In genomic region chr21:26118928-26119540, GRCh38 we compare ENCODE assay signal across 26 cellular contexts. TPM values are rescaled to one million over a fixed set of nuclear protein-coding genes. Genes with fewer than 3 reads are reported as not detected.
DNase-seq lines count a peak whose midpoint lies in the region; ATAC-seq lines count a peak whose summit lies in the region.
"Had no signal": no experiment of that assay in that cellular context is flagged by ENCODE, and none has a peak within 500 bp of the region (broad histone marks: within the 10 kb centered on the region; RNA-seq: fewer than 3 reads in every experiment).

No MANE protein-coding gene starts in this region.

- peak overlapping the region; percentile 57 for H3K27ac ChIP-seq in layer of hippocampus (ENCODE audit: low read depth, low read length)
- H3K27ac ChIP-seq: prostate gland, upper lobe of right lung had no signal

- H3K36me3 ChIP-seq in MG63 = no peaks in the 10 kb centered on the region
- H3K36me3 ChIP-seq: prostate gland, upper lobe of right lung had no signal

- no peaks in the 10 kb centered on the region for H3K9me3 Mint-ChIP-seq in stimulated activated memory B cell treated with anti-CD40 and anti-IgM and Interleukin-4, amounts not matched to agents 10 μg/mL and 1 μg/mL and 100 μg/mL, for 72 hours
- H3K9me3 Mint-ChIP-seq: activated CD4-positive, alpha-beta T cell treated with anti-CD3 and anti-CD28 coated beads, Interleukin-2, amount 10 ng/mL, durations not matched to agents 24 days and 14 days; activated T-cell treated with anti-CD3 and anti-CD28 coated beads, Interleukin-2, amount 50 U/mL, for 24 hours; CD4-positive, alpha-beta memory T cell had no signal

- H3K4me3 Mint-ChIP-seq in stimulated activated memory B cell treated with anti-CD40 and anti-IgM and Interleukin-4, amounts not matched to agents 10 μg/mL and 1 μg/mL and 100 μg/mL, for 72 hours = peak overlapping the region; percentile 5
- H3K4me3 Mint-ChIP-seq: activated CD4-positive, alpha-beta T cell treated with anti-CD3 and anti-CD28 coated beads, Interleukin-2, amount 10 ng/mL, durations not matched to agents 24 days and 14 days; activated naive CD8-positive, alpha-beta T cell; activated T-cell treated with anti-CD3 and anti-CD28 coated beads, Interleukin-2, amount 50 U/mL, for 24 hours; CD4-positive, alpha-beta memory T cell; naive thymus-derived CD4-positive, alpha-beta T cell had no signal

- H3K27me3 Mint-ChIP-seq in stimulated activated memory B cell treated with anti-CD40 and anti-IgM and Interleukin-4, amounts not matched to agents 10 μg/mL and 1 μg/mL and 100 μg/mL, for 72 hours = no peaks in the 10 kb centered on the region
- H3K27me3 Mint-ChIP-seq: activated CD4-positive, alpha-beta T cell treated with anti-CD3 and anti-CD28 coated beads, Interleukin-2, amount 10 ng/mL, durations not matched to agents 24 days and 14 days; activated naive CD8-positive, alpha-beta T cell; activated T-cell treated with anti-CD3 and anti-CD28 coated beads, Interleukin-2, amount 50 U/mL, for 24 hours; CD4-positive, alpha-beta memory T cell; naive thymus-derived CD4-positive, alpha-beta T cell had no signal

- peak; percentile 14 for ATAC-seq in stimulated activated memory B cell treated with anti-CD40 and anti-IgM and Interleukin-4, amounts not matched to agents 10 μg/mL and 1 μg/mL and 100 μg/mL, for 72 hours
- ATAC-seq in GM19395 (IDR thresholded peaks at IDR 0.05; ENCODE audit: unreplicated experiment) (no peak), GM18498 (IDR thresholded peaks at IDR 0.05; ENCODE audit: unreplicated experiment) (no peak)
- ATAC-seq: left lobe of liver; naive thymus-derived CD4-positive, alpha-beta T cell; Panc1; sciatic nerve; upper lobe of right lung had no signal

- no peaks in the 10 kb centered on the region for H3K27me3 ChIP-seq in MG63
- no peaks in the 10 kb centered on the region for H3K27me3 ChIP-seq in layer of hippocampus (ENCODE audit: control insufficient read depth, insufficient read depth, low read length)
- H3K27me3 ChIP-seq: upper lobe of right lung had no signal

- H3K9me3 ChIP-seq in MG63 = no peaks in the 10 kb centered on the region
- H3K9me3 ChIP-seq: prostate gland, upper lobe of right lung had no signal

- peak overlapping the region; percentile 12; the same call in 1 of the 2 replicates for H3K4me3 ChIP-seq in MG63
- H3K4me3 ChIP-seq: prostate gland, upper lobe of right lung had no signal

- H3K27ac Mint-ChIP-seq in stimulated activated memory B cell treated with anti-CD40 and anti-IgM and Interleukin-4, amounts not matched to agents 10 μg/mL and 1 μg/mL and 100 μg/mL, for 72 hours = peak overlapping the region; percentile 46
- H3K27ac Mint-ChIP-seq: activated CD4-positive, alpha-beta T cell treated with anti-CD3 and anti-CD28 coated beads, Interleukin-2, amount 10 ng/mL, durations not matched to agents 24 days and 14 days; activated naive CD8-positive, alpha-beta T cell; activated T-cell treated with anti-CD3 and anti-CD28 coated beads, Interleukin-2, amount 50 U/mL, for 24 hours had no signal

- no peaks in the 10 kb centered on the region for H3K36me3 Mint-ChIP-seq in stimulated activated memory B cell treated with anti-CD40 and anti-IgM and Interleukin-4, amounts not matched to agents 10 μg/mL and 1 μg/mL and 100 μg/mL, for 72 hours
- H3K36me3 Mint-ChIP-seq: activated naive CD8-positive, alpha-beta T cell; CD4-positive, alpha-beta memory T cell had no signal

- peaks cover 29% of the 10 kb centered on the region for H3K4me1 Mint-ChIP-seq in stimulated activated memory B cell treated with anti-CD40 and anti-IgM and Interleukin-4, amounts not matched to agents 10 μg/mL and 1 μg/mL and 100 μg/mL, for 72 hours
- H3K4me1 Mint-ChIP-seq: activated CD4-positive, alpha-beta T cell treated with anti-CD3 and anti-CD28 coated beads, Interleukin-2, amount 10 ng/mL, durations not matched to agents 24 days and 14 days had no signal

- DNase-seq in CD1c-positive myeloid dendritic cell (ENCODE audit: extremely low spot score) = peak; percentile 23
- no peak for DNase-seq in MG63
- no peak for DNase-seq in glomerular visceral epithelial cell (ENCODE audit: extremely low spot score)
- no peak for DNase-seq in activated CD8-positive, alpha-beta memory T cell treated with anti-CD3 and anti-CD28 coated beads, Interleukin-2, amount 50 U/mL, for 48 hours
- DNase-seq: activated CD4-positive, alpha-beta T cell treated with anti-CD3 and anti-CD28 coated beads, Interleukin-2, amount 10 ng/mL, durations not matched to agents 24 days and 14 days; activated effector memory CD4-positive, alpha-beta T cell treated with anti-CD3 and anti-CD28 coated beads, Interleukin-2, amount 50 U/mL, for 16 hours; activated T-cell treated with anti-CD3 and anti-CD28 coated beads, Interleukin-2, amount 50 U/mL, for 24 hours; AML-193; anterior cingulate cortex; CD4-positive, alpha-beta memory T cell; naive thymus-derived CD4-positive, alpha-beta T cell; NCI-H1417; NCI-H2029; NCI-H526; SHP77 treated with DMSO at 0.1 percent for 48 hours; stimulated activated CD4-positive, alpha-beta T cell treated with anti-CD3 and anti-CD28 coated beads, Interleukin-4, amount 100 ng/mL, for 1 hour; upper lobe of right lung had no signal

RNA-seq across cellular contexts. Expression of gene APP, which starts 51.5 kb away (rescaled TPM):
- 252 and 266 TPM in 2 replicates for total RNA-seq in MG63 (2014; rRNA removed; shearing (Covaris generic); ENCODE audit: low replicate concordance)
